In the genomic region with DNA sequence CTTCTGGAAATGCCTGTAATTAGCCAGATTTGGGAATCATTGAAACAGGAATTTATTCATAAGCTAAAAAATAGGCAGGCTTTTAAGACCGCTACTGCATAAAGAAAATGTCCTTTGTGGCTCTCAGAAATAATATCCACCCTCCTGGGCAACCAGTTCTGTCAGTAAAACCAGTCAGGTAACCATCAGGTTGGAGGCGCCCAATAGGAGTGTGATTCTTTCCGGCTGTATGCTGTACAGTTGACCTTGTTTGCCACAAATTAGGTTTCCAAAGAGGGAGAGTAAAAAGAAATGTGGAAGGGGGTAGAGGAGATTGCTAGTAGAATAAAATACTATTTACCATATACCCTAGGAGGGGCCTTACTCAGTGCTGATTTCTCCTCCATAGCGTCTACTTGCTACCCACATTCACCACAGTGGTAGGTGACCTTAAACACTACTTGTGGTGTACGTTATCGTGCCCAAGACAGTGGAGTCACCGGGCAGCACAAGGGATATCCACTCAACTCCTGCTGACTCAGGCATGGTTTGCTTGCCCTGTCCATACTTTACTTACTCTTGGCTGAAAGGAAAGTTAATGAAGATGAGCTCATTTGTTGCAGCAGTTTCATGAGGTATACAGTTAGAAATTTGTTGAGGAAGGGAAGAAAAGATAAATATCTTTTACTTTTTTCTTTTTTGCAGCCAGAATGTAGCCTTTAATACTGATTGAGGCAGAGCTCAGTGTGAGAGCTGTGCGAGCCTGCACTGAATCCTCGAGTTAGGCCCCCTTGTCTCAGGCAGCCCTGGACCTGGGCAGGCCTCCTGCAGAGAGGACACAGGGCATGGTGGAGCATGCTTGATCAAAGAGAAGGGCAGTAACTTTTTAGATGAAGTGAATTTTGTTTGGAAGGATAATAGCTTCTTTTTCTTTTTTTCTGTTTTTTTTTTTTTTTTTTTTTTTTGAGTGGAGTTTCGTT, we compare ENCODE assay signal across 11 cellular contexts.
A peak's percentile ranks its signal among the peaks of the same experiment; 100 is the strongest.
DNase-seq lines count a peak whose midpoint lies in the region; ATAC-seq and TF ChIP-seq lines count a peak whose summit lies in the region.
"Had no signal": no experiment of that assay in that cellular context is flagged by ENCODE, and none has a peak within 500 bp of the region (broad histone marks: within the 10 kb centered on the region; RNA-seq: fewer than 3 reads in every experiment).

No MANE protein-coding gene starts in this region.

- H3K36me3 Mint-ChIP-seq in nephron (ENCODE audit: low read depth): no peaks in the 10 kb centered on the region

- H3K4me1 Mint-ChIP-seq in nephron: peaks cover 18% of the 10 kb centered on the region

- peak; percentile 70 for DNase-seq in AG10803 (ENCODE audit: low read depth)
- DNase-seq in LHCN-M2 (ENCODE audit: low read depth): peak; percentile 43
- DNase-seq in dedifferentiated amniotic fluid mesenchymal stem cell (ENCODE audit: extremely low spot score): peak; percentile 42
- DNase-seq in NCI-H524 (lab: John Stamatoyannopoulos, UW): no peak
- DNase-seq in GM13976 (ENCODE audit: low spot score): no peak
- DNase-seq: activated CD8-positive, alpha-beta memory T cell treated with anti-CD3 and anti-CD28 coated beads, Interleukin-2, amount 50 U/mL, for 4 hours; left cardiac atrium; NCI-H187 treated with DMSO at 0.1 percent for 48 hours had no signal

- H3K27ac Mint-ChIP-seq in nephron: peak overlapping the region; percentile 12 to 66 (median 31)

- no peaks in the 10 kb centered on the region for H3K9me3 Mint-ChIP-seq in nephron

- ATAC-seq in HG02884 (IDR thresholded peaks at IDR 0.05; ENCODE audit: unreplicated experiment): no peak
- no peak for ATAC-seq in HG02759 (IDR thresholded peaks at IDR 0.05; ENCODE audit: unreplicated experiment)

- no peaks in the 10 kb centered on the region for H3K27me3 Mint-ChIP-seq in nephron (ENCODE audit: low read depth)

- in situ Hi-C loops in GM13976 (cut with MboI; ENCODE audit: low sequenced_read_pairs, unreplicated experiment): no loop called here

- no peak overlapping the region for H3K4me3 ChIP-seq in AG10803 (ENCODE audit: low read length)

- H3K4me3 Mint-ChIP-seq in nephron: no peak overlapping the region

- TF ChIP-seq CTCF in AG10803 (conservative IDR thresholded peaks at IDR 0.05; ENCODE audit: low read length) (no peak), nephron (IDR thresholded peaks at IDR 0.05; ENCODE audit: unreplicated experiment in 3 of 3) (no peak), GM13976 (IDR thresholded peaks at IDR 0.05; ENCODE audit: borderline replicate concordance, control extremely low read depth, extremely low read depth, insufficient read depth, missing control alignments) (no peak)

Comparison
In these comparisons a context has a peak if more than half of its experiments do, and no peak if none do; other contexts are left out.
1. DNase-seq: peak in AG10803 (single experiment), LHCN-M2 (single experiment) and dedifferentiated amniotic fluid mesenchymal stem cell (single experiment); none in NCI-H524 (0 of 2) and GM13976 (single experiment).